Comparison of ENCODE assay signal across 1 cellular context in the genomic region with DNA sequence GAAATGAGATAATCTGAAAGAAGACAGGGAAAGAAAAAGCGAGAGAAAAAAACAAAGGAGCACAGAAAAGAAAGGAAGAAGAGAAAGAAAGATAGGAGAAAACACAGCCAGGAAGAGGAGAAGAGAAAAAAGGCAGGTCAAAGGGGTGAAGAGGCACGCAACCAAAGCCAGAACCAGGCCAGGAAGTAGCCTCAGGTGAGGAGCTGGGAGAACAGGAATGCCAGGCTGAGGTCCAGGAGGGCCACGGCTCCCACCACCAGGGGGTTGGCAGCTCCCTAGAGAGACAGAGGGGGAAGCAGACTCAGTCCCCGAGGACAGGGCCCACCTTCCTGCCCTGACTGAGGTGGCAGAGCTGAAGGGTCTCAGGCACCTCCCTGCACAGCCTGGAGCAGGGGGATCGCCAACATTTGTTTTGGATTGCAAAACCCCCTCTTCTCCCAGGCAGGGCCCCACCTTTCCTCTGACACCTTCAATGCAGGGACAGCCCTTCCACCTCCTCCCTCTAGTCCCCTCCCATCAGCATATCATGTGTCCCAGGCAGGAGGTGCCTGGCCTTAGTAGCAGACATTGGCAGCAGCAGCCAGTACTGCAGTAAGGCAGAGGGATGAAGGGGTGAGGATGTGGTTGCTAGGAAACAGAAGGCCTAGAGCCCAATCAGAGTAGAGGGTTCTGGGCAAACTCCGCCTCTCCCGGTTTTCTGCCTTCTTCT.
TF ChIP-seq lines count a peak whose summit lies in the region.

No MANE protein-coding gene starts in this region.

TF ChIP-seq in IMR-90, 13 proteins besides CTCF, POLR2A, EP300 and RAD21:
- no peak for TF ChIP-seq RCOR1 (IDR thresholded peaks at IDR 0.05; ENCODE audit: insufficient replicate concordance, low read length)
- TF ChIP-seq SMC3 (IDR thresholded peaks at IDR 0.05; ENCODE audit: low read depth, low read length), result no peak
- TF ChIP-seq RFX5 (IDR thresholded peaks at IDR 0.05; ENCODE audit: low read depth, low read length), result no peak
- TF ChIP-seq, protein P1, sequence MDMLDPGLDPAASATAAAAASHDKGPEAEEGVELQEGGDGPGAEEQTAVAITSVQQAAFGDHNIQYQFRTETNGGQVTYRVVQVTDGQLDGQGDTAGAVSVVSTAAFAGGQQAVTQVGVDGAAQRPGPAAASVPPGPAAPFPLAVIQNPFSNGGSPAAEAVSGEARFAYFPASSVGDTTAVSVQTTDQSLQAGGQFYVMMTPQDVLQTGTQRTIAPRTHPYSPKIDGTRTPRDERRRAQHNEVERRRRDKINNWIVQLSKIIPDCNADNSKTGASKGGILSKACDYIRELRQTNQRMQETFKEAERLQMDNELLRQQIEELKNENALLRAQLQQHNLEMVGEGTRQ (IDR thresholded peaks at IDR 0.05; ENCODE audit: low read depth, low read length), result no peak
- TF ChIP-seq, protein P2, sequence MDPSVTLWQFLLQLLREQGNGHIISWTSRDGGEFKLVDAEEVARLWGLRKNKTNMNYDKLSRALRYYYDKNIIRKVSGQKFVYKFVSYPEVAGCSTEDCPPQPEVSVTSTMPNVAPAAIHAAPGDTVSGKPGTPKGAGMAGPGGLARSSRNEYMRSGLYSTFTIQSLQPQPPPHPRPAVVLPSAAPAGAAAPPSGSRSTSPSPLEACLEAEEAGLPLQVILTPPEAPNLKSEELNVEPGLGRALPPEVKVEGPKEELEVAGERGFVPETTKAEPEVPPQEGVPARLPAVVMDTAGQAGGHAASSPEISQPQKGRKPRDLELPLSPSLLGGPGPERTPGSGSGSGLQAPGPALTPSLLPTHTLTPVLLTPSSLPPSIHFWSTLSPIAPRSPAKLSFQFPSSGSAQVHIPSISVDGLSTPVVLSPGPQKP (IDR thresholded peaks at IDR 0.05; ENCODE audit: borderline replicate concordance, low read depth, low read length), result no peak
- no peak for TF ChIP-seq CHD1 (IDR thresholded peaks at IDR 0.05; ENCODE audit: low read depth, low read length)
- no peak for TF ChIP-seq BHLHE40 (IDR thresholded peaks at IDR 0.05; ENCODE audit: low read depth, low read length)
- TF ChIP-seq MAZ (IDR thresholded peaks at IDR 0.05; ENCODE audit: borderline replicate concordance, low read depth, low read length), result no peak
- no peak for TF ChIP-seq FOS (IDR thresholded peaks at IDR 0.05; ENCODE audit: low read depth, low read length)
- TF ChIP-seq MAFK (IDR thresholded peaks at IDR 0.05; ENCODE audit: low read depth, low read length), result no peak
- no peak for TF ChIP-seq MXI1 (IDR thresholded peaks at IDR 0.05; ENCODE audit: borderline replicate concordance, low read depth, low read length)
- TF ChIP-seq CEBPB (IDR thresholded peaks at IDR 0.05; ENCODE audit: low read depth, low read length), result no peak
- TF ChIP-seq NFE2L2 (IDR thresholded peaks at IDR 0.05; ENCODE audit: low read depth, low read length), result no peak
TF ChIP-seq in IMR-90: peak in this region for 0.
